Comparison of ENCODE assay signal across 24 cellular contexts in genomic region chr11:102926517-102926916, GRCh38. TPM values are rescaled to one million over a fixed set of nuclear protein-coding genes. Genes with fewer than 3 reads are reported as not detected.
"Had no signal": no experiment of that assay in that cellular context is flagged by ENCODE, and none has a peak within 500 bp of the region (broad histone marks: within the 10 kb centered on the region; RNA-seq: fewer than 3 reads in every experiment).

No MANE protein-coding gene starts in this region.

- ATAC-seq: K562 had no signal

- H3K4me3 ChIP-seq: K562 had no signal

- H3K9me3 ChIP-seq: SK-N-SH had no signal

- H3K27ac ChIP-seq: HL-60, KMS-11, RWPE1 had no signal

- DNase-seq: MV-4-11, NCI-H1048, NCI-H1105, NCI-H1417, NCI-H1436 treated with DMSO at 0.1 percent for 48 hours, NCI-H1694, NCI-H187 treated with DMSO at 0.1 percent for 48 hours, NCI-H2029 treated with DMSO at 0.1 percent for 48 hours, NCI-H2107, NCI-H226, NCI-H446, NCI-H510A, NCI-H524 treated with DMSO at 0.1 percent for 48 hours, NCI-H69, NCI-H774, SHP77, SK-N-SH had no signal

RNA-seq across cellular contexts. Expression of gene MMP13, which starts 29.0 kb away (rescaled TPM):
- total RNA-seq: K562, LHCN-M2, MCF 10A, SK-MEL-5 had no signal

RNA-seq across cellular contexts. Expression of gene MMP12, which starts 51.7 kb away (rescaled TPM):
- total RNA-seq: K562, LHCN-M2, MCF 10A, SK-MEL-5 had no signal
